25 cellular contexts compared by ENCODE assay signal in genomic region chr10:23195846-23196200, GRCh38. TPM values are rescaled to one million over a fixed set of nuclear protein-coding genes. Genes with fewer than 3 reads are reported as not detected.
DNase-seq lines count a peak whose midpoint lies in the region; ATAC-seq and TF ChIP-seq lines count a peak whose summit lies in the region.
"Had no signal": no experiment of that assay in that cellular context is flagged by ENCODE, and none has a peak within 500 bp of the region (broad histone marks: within the 10 kb centered on the region; RNA-seq: fewer than 3 reads in every experiment).

No MANE protein-coding gene starts in this region.

- no peaks in the 10 kb centered on the region for H3K36me3 ChIP-seq in body of pancreas (replicated peaks in 1 of 2; ENCODE audit: insufficient read depth in 1 of 2, low read depth in 2 of 2)
- no peaks in the 10 kb centered on the region for H3K36me3 ChIP-seq in iPS-15b (ENCODE audit: control insufficient read depth, insufficient read depth, low read length)
- H3K36me3 ChIP-seq: BE2C had no signal

- POLR2A ChIA-PET in GM10248 (lab: Yijun Ruan, JAX): no interaction called here

- no peak for TF ChIP-seq POLR2A in body of pancreas (IDR thresholded peaks at IDR 0.05)

- H3K36me3 Mint-ChIP-seq in progenitor cell of endocrine pancreas (ENCODE audit: insufficient read depth): peaks cover 6% of the 10 kb centered on the region
- H3K36me3 Mint-ChIP-seq: CD14-positive monocyte; CD8-positive, alpha-beta memory T cell had no signal

- H3K4me1 Mint-ChIP-seq in progenitor cell of endocrine pancreas (ENCODE audit: low read depth): peaks cover 37% of the 10 kb centered on the region

- H3K9me3 Mint-ChIP-seq in progenitor cell of endocrine pancreas (ENCODE audit: low read depth): no peaks in the 10 kb centered on the region

- H3K4me3 Mint-ChIP-seq in progenitor cell of endocrine pancreas (ENCODE audit: low read depth): peak overlapping the region; percentile 51
- H3K4me3 Mint-ChIP-seq: CD8-positive, alpha-beta memory T cell had no signal

- H3K4me3 ChIP-seq in body of pancreas (no peak overlapping the region), iPS-15b (ENCODE audit: low read depth, low read length) (peak overlapping the region; percentile 27)
- H3K4me3 ChIP-seq: GM23248, SK-N-MC had no signal

- H3K27me3 ChIP-seq in body of pancreas (no peaks in the 10 kb centered on the region), iPS-15b (ENCODE audit: control insufficient read depth, insufficient read depth, low read length) (peaks cover 95% of the 10 kb centered on the region)

- H3K27ac Mint-ChIP-seq in progenitor cell of endocrine pancreas: no peak overlapping the region
- H3K27ac Mint-ChIP-seq: CD14-positive monocyte; CD8-positive, alpha-beta memory T cell had no signal

- H3K27ac ChIP-seq in body of pancreas: peak overlapping the region in 3 of 4 donors; percentile 80 to 92 (median 85)
- H3K27ac ChIP-seq: GM23248, SK-N-MC had no signal

- WGBS in body of pancreas, 2 donors: 22 to 29% methylated on average over 9 of the region's 9 CpGs

- ATAC-seq in body of pancreas (no peak), GM18502 (IDR thresholded peaks at IDR 0.05; ENCODE audit: poor library complexity, unreplicated experiment) (no peak), GM18868 (IDR thresholded peaks at IDR 0.05; ENCODE audit: unreplicated experiment) (no peak)

- TF ChIP-seq CTCF in GM10248 (IDR thresholded peaks at IDR 0.05; ENCODE audit: control extremely low read depth, extremely low read depth, low read depth, missing control alignments) (no peak), body of pancreas (IDR thresholded peaks at IDR 0.05) (no peak), progenitor cell of endocrine pancreas (IDR thresholded peaks at IDR 0.05; ENCODE audit: unreplicated experiment) (no peak)

- CTCF ChIA-PET in GM10248 (lab: Yijun Ruan, JAX): no interaction called here

- intact Hi-C loops in body of pancreas (cut with DNase I): no loop called here

- peak; percentile 9 for DNase-seq in GM10248 (ENCODE audit: extremely low spot score)
- DNase-seq in body of pancreas: no peak
- DNase-seq in progenitor cell of endocrine pancreas (ENCODE audit: low spot score, unreplicated experiment): no peak
- DNase-seq in MV-4-11 (lab: John Stamatoyannopoulos, UW): no peak
- DNase-seq: 8988T; ACHN; BE2C; CD8-positive, alpha-beta memory T cell; DMS79 treated with DMSO at 0.1 percent for 48 hours; GF-D8; GM23248; HCEC 1CT; NCI-H1092; NCI-H1436; NCI-H187 treated with DMSO at 0.1 percent for 48 hours; NCI-H2107; NCI-H524; NCI-H774; SIG-M5 had no signal

- no peak overlapping the region for H3K9ac ChIP-seq in iPS-15b (ENCODE audit: low read depth, low read length)
- H3K9ac ChIP-seq: GM23248 had no signal

- peaks cover 66% of the 10 kb centered on the region for H3K27me3 Mint-ChIP-seq in progenitor cell of endocrine pancreas

- H3K9me3 ChIP-seq in body of pancreas (no peaks in the 10 kb centered on the region), iPS-15b (ENCODE audit: control insufficient read depth, insufficient read depth, low read length) (no peaks in the 10 kb centered on the region)
- H3K9me3 ChIP-seq: BE2C had no signal

- peaks cover 56% of the 10 kb centered on the region for H3K4me1 ChIP-seq in body of pancreas
- H3K4me1 ChIP-seq in iPS-15b (ENCODE audit: control insufficient read depth, insufficient read depth, low read length): peaks cover 3% of the 10 kb centered on the region
- H3K4me1 ChIP-seq: BE2C had no signal

RNA-seq across cellular contexts. Expression of gene PTF1A, which starts 3.7 kb away (rescaled TPM):
- total RNA-seq in body of pancreas (100 to 1,000 TPM in 1 of 2 donors, 10 to 100 TPM in 1; 48.3 to 138 TPM), progenitor cell of endocrine pancreas (41.3 and 50.7 TPM in 2 replicates)
- total RNA-seq: CD8-positive, alpha-beta memory T cell; GM23248; HT-29 had no signal
